ENCODE assay signal across 8 cellular contexts in genomic region chr2:172172513-172173217, GRCh38.
DNase-seq lines count a peak whose midpoint lies in the region; ATAC-seq and TF ChIP-seq lines count a peak whose summit lies in the region.

No MANE protein-coding gene starts in this region.

- H3K27ac ChIP-seq in substantia nigra (ENCODE audit: low read depth, low read length, poor library complexity, severe bottlenecking): no peak overlapping the region

- H3K9me3 Mint-ChIP-seq in activated naive CD4-positive, alpha-beta T cell treated with anti-CD3 and anti-CD28 coated beads, Interleukin-2, amount 50 U/mL, for 24 hours: no peaks in the 10 kb centered on the region

- no peaks in the 10 kb centered on the region for H3K27me3 Mint-ChIP-seq in activated naive CD4-positive, alpha-beta T cell treated with anti-CD3 and anti-CD28 coated beads, Interleukin-2, amount 50 U/mL, for 24 hours

- peak; percentile 57 for DNase-seq in Caki2 (ENCODE audit: low read depth)
- DNase-seq in HuH-7.5 (ENCODE audit: low spot score): peak; percentile 77
- DNase-seq in head of caudate nucleus: peak in 41 of 42 donors; percentile 20 to 84 (median 62)
- peak in 41 of 56 donors; percentile 2 to 73 (median 15) for DNase-seq in nucleus accumbens (lab: John Stamatoyannopoulos, UW)
- peak in 42 of 49 donors; percentile 1 to 68 (median 30) for DNase-seq in substantia nigra (lab: John Stamatoyannopoulos, UW)

- peaks cover 6% of the 10 kb centered on the region for H3K4me1 Mint-ChIP-seq in activated naive CD4-positive, alpha-beta T cell treated with anti-CD3 and anti-CD28 coated beads, Interleukin-2, amount 50 U/mL, for 24 hours

- H3K4me3 Mint-ChIP-seq in activated naive CD4-positive, alpha-beta T cell treated with anti-CD3 and anti-CD28 coated beads, Interleukin-2, amount 50 U/mL, for 24 hours: peak overlapping the region; percentile 71

- ATAC-seq in SK-N-SH treated with all-trans-retinoic acid at 6 μM for 48 hours: peak; percentile 100
- ATAC-seq in GM19452 (IDR thresholded peaks at IDR 0.05; ENCODE audit: unreplicated experiment): no peak

- no peak overlapping the region for H3K27ac Mint-ChIP-seq in activated naive CD4-positive, alpha-beta T cell treated with anti-CD3 and anti-CD28 coated beads, Interleukin-2, amount 50 U/mL, for 24 hours

- no peaks in the 10 kb centered on the region for H3K36me3 Mint-ChIP-seq in activated naive CD4-positive, alpha-beta T cell treated with anti-CD3 and anti-CD28 coated beads, Interleukin-2, amount 50 U/mL, for 24 hours

- in situ Hi-C loops in Caki2 (cut with HindIII; ENCODE audit: low pct_unique_long_range_greater_than_20kb, low sequenced_read_pairs): no loop called here

- intact Hi-C loops in head of caudate nucleus (cut with DNase I): loop anchor here (2.0 kb wide), 1 partner anchor 292 kb away; no protein-coding TSS in a partner anchor

TF ChIP-seq in SK-N-SH treated with all-trans-retinoic acid at 6 μM for 48 hours, 23 proteins besides CTCF, POLR2A, EP300 and RAD21:
- TF ChIP-seq PPARA (CRISPR knock-in tag; IDR thresholded peaks at IDR 0.05; ENCODE audit: borderline replicate concordance): no peak
- no peak for TF ChIP-seq TCF4 (CRISPR knock-in tag; IDR thresholded peaks at IDR 0.05; ENCODE audit: borderline replicate concordance)
- TF ChIP-seq RARB (CRISPR knock-in tag; IDR thresholded peaks at IDR 0.05): no peak
- TF ChIP-seq SNAI2 (CRISPR knock-in tag; IDR thresholded peaks at IDR 0.05): no peak
- TF ChIP-seq POU6F1 (CRISPR knock-in tag; IDR thresholded peaks at IDR 0.05; ENCODE audit: borderline replicate concordance, low read depth): no peak
- no peak for TF ChIP-seq ZC3H10 (CRISPR knock-in tag; IDR thresholded peaks at IDR 0.05)
- no peak for TF ChIP-seq PATZ1 (CRISPR knock-in tag; IDR thresholded peaks at IDR 0.05; ENCODE audit: borderline replicate concordance)
- no peak for TF ChIP-seq ISL1 (CRISPR knock-in tag; IDR thresholded peaks at IDR 0.05)

Comparison
In these comparisons a context has a peak if more than half of its experiments do, and no peak if none do; other contexts are left out.
1. DNase-seq: peak in every context shown above with its lines; median percentile 77 in HuH-7.5; 62 in head of caudate nucleus; 57 in Caki2; 30 in substantia nigra; 15 in nucleus accumbens.